ENCODE assay signal across 14 cellular contexts in the genomic region with DNA sequence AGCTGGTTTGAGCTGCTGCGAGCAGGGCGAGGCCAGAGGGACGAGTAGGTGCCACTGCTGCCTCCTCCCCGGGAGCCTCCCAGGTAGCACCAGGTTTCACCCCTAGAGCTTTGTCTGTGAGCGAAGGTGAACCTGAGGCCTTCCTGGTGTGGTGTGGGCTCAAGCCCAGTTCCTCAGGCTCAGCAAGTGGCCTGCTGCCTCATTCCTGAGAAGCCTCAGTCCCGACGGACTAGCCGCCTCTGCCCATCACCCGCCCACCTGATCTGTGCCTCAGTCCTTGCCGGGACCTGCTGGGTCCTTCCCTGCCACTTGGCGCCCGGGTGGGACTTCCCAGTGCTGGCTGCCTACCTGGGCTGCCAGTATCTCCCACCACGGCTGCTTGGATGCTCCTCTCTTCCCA. TPM values are rescaled to one million over a fixed set of nuclear protein-coding genes. Genes with fewer than 3 reads are reported as not detected.
DNase-seq lines count a peak whose midpoint lies in the region; ATAC-seq, FAIRE-seq and TF ChIP-seq lines count a peak whose summit lies in the region.
"Had no signal": no experiment of that assay in that cellular context is flagged by ENCODE, and none has a peak within 500 bp of the region (broad histone marks: within the 10 kb centered on the region; RNA-seq: fewer than 3 reads in every experiment).

No MANE protein-coding gene starts in this region.

- H2BK5ac ChIP-seq in H1 (ENCODE audit: low read depth, low read length), result peak overlapping the region; percentile 66; the same call in 1 of the 2 replicates

- TF ChIP-seq RAD21 in H1 (IDR thresholded peaks at IDR 0.05 in 1 of 2, conservative IDR thresholded peaks at IDR 0.05 in 1 of 2; ENCODE audit: low read depth in 2 of 2, low read length in 2 of 2), result no peak

- TF ChIP-seq POLR2A in H1 (IDR thresholded peaks at IDR 0.05; ENCODE audit: control extremely low read depth in 1 of 2, low read depth in 2 of 2, low read length in 2 of 2), result no peak

- no peak overlapping the region; the same call in 1 of the 2 replicates for H3K27ac ChIP-seq in H1 (ENCODE audit: low read depth, low read length)
- peak overlapping the region; percentile 56 for H3K27ac ChIP-seq in thymus (ENCODE audit: low read depth)
- H3K27ac ChIP-seq: cardiac muscle cell, SK-N-MC, thoracic aorta had no signal

- intact Hi-C loops in activated naive CD4-positive, alpha-beta T cell treated with anti-CD3 and anti-CD28 coated beads for 36 hours (cut with micrococcal nuclease), result loop anchor here (5.0 kb wide), 2 partner anchors 118 to 423 kb away; no protein-coding TSS in a partner anchor

- H3K27me3 ChIP-seq in H1 (replicated peaks in 1 of 4; ENCODE audit: control insufficient read depth in 3 of 4, extremely low read depth in 1 of 4, insufficient read depth in 3 of 4, low read length in 3 of 4) (no peaks in the 10 kb centered on the region), thymus (ENCODE audit: control insufficient read depth, insufficient read depth) (no peaks in the 10 kb centered on the region)
- H3K27me3 ChIP-seq: cardiac muscle cell had no signal

- WGBS in H1 (ENCODE audit: extremely low coverage in 1 of 2, insufficient coverage in 1 of 2, insufficient read length in 1 of 2, insufficient replicate concordance in 2 of 2, low coverage in 1 of 2, low lambda C conversion rate in 2 of 2, missing lambda C conversion rate in 1 of 2), 2 experiments, result 91% methylated on average over 12 of the region's 13 CpGs; no CpG with 5 or more reads in 1 of the 2 experiments
- 93% methylated on average over 13 of the region's 13 CpGs for WGBS in thymus

- no peak overlapping the region for H2BK15ac ChIP-seq in H1 (ENCODE audit: low read length)

- CTCF ChIA-PET in activated naive CD4-positive, alpha-beta T cell treated with anti-CD3 and anti-CD28 coated beads for 36 hours (lab: Charles Lee), result interaction anchor here (0.6 kb wide), 1 partner anchor 19 kb away, joined by 3 read pairs; no protein-coding TSS in a partner anchor
- CTCF ChIA-PET in T-cell (lab: Charles Lee), result interaction anchor here in 1 of 2 donors (0.6 kb wide), 1 partner anchor 37 kb away, joined by 4 read pairs; no protein-coding TSS in a partner anchor
- CTCF ChIA-PET in H1 (lab: Charles Lee; ENCODE audit: partially characterized antibody), result interaction anchor here (0.6 to 0.9 kb wide), 2 partner anchors 63 to 120 kb away, joined by 3 read pairs; no protein-coding TSS in a partner anchor

- TF ChIP-seq EP300 in H1 (IDR thresholded peaks at IDR 0.05; ENCODE audit: borderline replicate concordance in 1 of 2, low read depth in 2 of 2, low read length in 2 of 2), result no peak

- H3K9me3 Mint-ChIP-seq in activated naive CD4-positive, alpha-beta T cell treated with anti-CD3 and anti-CD28 coated beads for 36 hours, result peaks cover 5% of the 10 kb centered on the region
- peaks cover 0 to 4% (median 3%) of the 10 kb centered on the region in 3 donors for H3K9me3 Mint-ChIP-seq in T-cell

- H2BK12ac ChIP-seq in H1 (ENCODE audit: low read depth, low read length), result no peak overlapping the region

- H2AFZ ChIP-seq in H1 (ENCODE audit: low read length), result no peak overlapping the region

- POLR2A ChIA-PET in T-cell (lab: Charles Lee) (no interaction called here), H1 (lab: Charles Lee; ENCODE audit: partially characterized antibody) (no interaction called here)

- H2AK5ac ChIP-seq in H1 (ENCODE audit: low read depth, low read length), result no peak overlapping the region

- no peaks in the 10 kb centered on the region for H3K79me1 ChIP-seq in H1 (ENCODE audit: low read depth, low read length)

- H3K9ac ChIP-seq in H1 (replicated peaks in 1 of 4; ENCODE audit: extremely low read depth in 1 of 4, low read depth in 3 of 4, low read length in 3 of 4), result no peak overlapping the region

- H3K14ac ChIP-seq in H1 (ENCODE audit: insufficient read length), result no peak overlapping the region

- no peak overlapping the region for H3K23ac ChIP-seq in H1 (ENCODE audit: insufficient read length)

- H3K9me3 ChIP-seq in H1 (ENCODE audit: insufficient read depth in 2 of 2, low read depth in 1 of 2, low read length in 1 of 2) (0 out of 4 replicates have a peak, but pooled peaks cover 2 to 6% of the 10 kb centered on the region in 2 experiments), thymus (ENCODE audit: control insufficient read depth) (peaks cover 2% of the 10 kb centered on the region)

- H3K4me1 ChIP-seq in H1 (replicated peaks in 1 of 4; ENCODE audit: control insufficient read depth in 3 of 4, insufficient read depth in 4 of 4, low read length in 3 of 4) (peaks cover 0 to 9% (median 6%) of the 10 kb centered on the region in 4 experiments; a peak in 6 of 7 replicates), thymus (ENCODE audit: control insufficient read depth, insufficient read depth, low read length) (peaks cover 35% of the 10 kb centered on the region)

- H3K4me2 ChIP-seq in H1 (ENCODE audit: insufficient read depth in 1 of 2, low read depth in 2 of 2, low read length in 2 of 2), result no peak overlapping the region

- no peak overlapping the region for H4K5ac ChIP-seq in H1 (ENCODE audit: insufficient read length, low read depth, low read length)

- no peak overlapping the region for H4K8ac ChIP-seq in H1 (ENCODE audit: extremely low read depth, insufficient read depth, low read length)

- H3K4ac ChIP-seq in H1 (replicated peaks; ENCODE audit: insufficient read length, low read depth, low read length), result no peak overlapping the region

- peaks cover 53% of the 10 kb centered on the region for H3K4me1 Mint-ChIP-seq in activated naive CD4-positive, alpha-beta T cell treated with anti-CD3 and anti-CD28 coated beads for 36 hours (ENCODE audit: low read depth)
- peaks cover 59 to 70% (median 66%) of the 10 kb centered on the region in 3 donors for H3K4me1 Mint-ChIP-seq in T-cell

- TF ChIP-seq CTCF in H1 (IDR thresholded peaks at IDR 0.05; ENCODE audit: control extremely low read depth in 1 of 3, insufficient read depth in 1 of 3, low read depth in 1 of 3, low read length in 3 of 3), result no peak

- no peak overlapping the region for H2BK20ac ChIP-seq in H1 (ENCODE audit: low read length)

- ATAC-seq in T-cell (replicated peaks in 1 of 4), result no peak
- ATAC-seq in GM19328 (IDR thresholded peaks at IDR 0.05; ENCODE audit: unreplicated experiment), result no peak
- no peak for ATAC-seq in GM21825 (IDR thresholded peaks at IDR 0.05; ENCODE audit: unreplicated experiment)

- no peak overlapping the region for H3K18ac ChIP-seq in H1 (ENCODE audit: extremely low read depth, low read length)

- H3K79me2 ChIP-seq in H1 (ENCODE audit: control insufficient read depth in 1 of 2, insufficient read depth in 2 of 2, low read length in 2 of 2), result no peaks in the 10 kb centered on the region

- no peaks in the 10 kb centered on the region for H4K20me1 ChIP-seq in H1 (replicated peaks in 1 of 2; ENCODE audit: control insufficient read depth in 1 of 2, insufficient read depth in 2 of 2, low read length in 2 of 2)

- H4K91ac ChIP-seq in H1 (replicated peaks; ENCODE audit: insufficient read length, low read length), result no peak overlapping the region

- H3K36me3 Mint-ChIP-seq in activated naive CD4-positive, alpha-beta T cell treated with anti-CD3 and anti-CD28 coated beads for 36 hours (ENCODE audit: low read depth), result peaks cover 11% of the 10 kb centered on the region
- peaks cover 25% of the 10 kb centered on the region for H3K36me3 Mint-ChIP-seq in T-cell

- DNase-seq in activated naive CD4-positive, alpha-beta T cell treated with anti-CD3 and anti-CD28 coated beads for 36 hours, result no peak
- no peak for DNase-seq in activated naive CD4-positive, alpha-beta T cell treated with anti-CD3 and anti-CD28 coated beads, Interleukin-2, amount 50 U/mL, for 16 hours
- DNase-seq in T-cell (no peak), H1 (ENCODE audit: low read depth in 1 of 2, low spot score in 2 of 2) (no peak), DMS 273 treated with DMSO at 0.1 percent for 48 hours (lab: John Stamatoyannopoulos, UW) (no peak)
- DNase-seq: activated gamma-delta T cell, foreskin melanocyte, MV-4-11 had no signal

- no peak overlapping the region for H2BK120ac ChIP-seq in H1 (replicated peaks; ENCODE audit: low read depth, low read length)

- no peak for FAIRE-seq in H1 (lab: Jason Lieb, UNC)

- H3K56ac ChIP-seq in H1 (replicated peaks; ENCODE audit: insufficient read length, low read depth, low read length), result no peak overlapping the region

- peak overlapping the region; percentile 95 for H3K4me3 Mint-ChIP-seq in activated naive CD4-positive, alpha-beta T cell treated with anti-CD3 and anti-CD28 coated beads for 36 hours
- peak overlapping the region; percentile 98 to 100 (median 98) for H3K4me3 Mint-ChIP-seq in T-cell

- no peaks in the 10 kb centered on the region for H3K27me3 Mint-ChIP-seq in activated naive CD4-positive, alpha-beta T cell treated with anti-CD3 and anti-CD28 coated beads for 36 hours (ENCODE audit: low read depth)
- H3K27me3 Mint-ChIP-seq in T-cell, result no peaks in the 10 kb centered on the region

- H3K4me3 ChIP-seq in H1 (ENCODE audit: extremely low read depth in 1 of 4, insufficient read depth in 2 of 4, low read depth in 3 of 4, low read length in 4 of 4) (no peak overlapping the region), thymus (ENCODE audit: low read length) (peak overlapping the region; percentile 85)
- H3K4me3 ChIP-seq: cardiac muscle cell, SK-N-MC had no signal

- no peaks in the 10 kb centered on the region; the same call in 1 of the 2 replicates for H3K23me2 ChIP-seq in H1 (ENCODE audit: low read depth, low read length)

- H3K36me3 ChIP-seq in H1 (ENCODE audit: control insufficient read depth in 2 of 4, insufficient read depth in 4 of 4, low read length in 3 of 4) (no peaks in the 10 kb centered on the region), thymus (ENCODE audit: control insufficient read depth, insufficient read depth) (peaks cover 22% of the 10 kb centered on the region)
- H3K36me3 ChIP-seq: cardiac muscle cell, thoracic aorta had no signal

- H3K27ac Mint-ChIP-seq in activated naive CD4-positive, alpha-beta T cell treated with anti-CD3 and anti-CD28 coated beads for 36 hours, result peak overlapping the region; percentile 81
- H3K27ac Mint-ChIP-seq in T-cell, result peak overlapping the region; percentile 87 to 97

RNA-seq across cellular contexts. Expression of a gene that starts 1.7 kb away (rescaled TPM):
- 10 to 100 TPM; 14.4 TPM for total RNA-seq in activated naive CD4-positive, alpha-beta T cell treated with anti-CD3 and anti-CD28 coated beads for 36 hours
- total RNA-seq in T-cell, result 100 to 1,000 TPM in 3 of 5 donors, 10 to 100 TPM in 2; 75.6 to 178 (median 160) TPM
- total RNA-seq in H1 (2021; fragmentation: NEBNext Ultra II Directional; extraction: Animal tissue kit (Norgen Biotek cat#: 25700)), result 0.20 and 0.21 TPM in 2 replicates
- polyA plus RNA-seq in H1 (2011; rRNA removed) (0.18 and 0.25 TPM in 2 replicates), thymus (11.9 TPM)
- polyA plus RNA-seq in H1 (2011; cell fraction: cytosol; rRNA removed), result 0.26 TPM
- polyA plus RNA-seq in H1 (2011; cell fraction: nucleus; rRNA removed), result 0.76 TPM
- polyA plus RNA-seq in H1 (2012, experiment 1 of 2), result 0.31 to 0.40 TPM (median 0.34 TPM) in 4 replicates
- polyA plus RNA-seq in H1 (2012, experiment 2 of 2), result 0.08 TPM
- 0.06 TPM for polyA plus RNA-seq in H1 (2013, experiment 1 of 2)
- 0.04 TPM for polyA plus RNA-seq in H1 (2013, experiment 2 of 2)
- 0.20 and 0.25 TPM in 2 replicates for polyA minus RNA-seq in H1 (2011; rRNA and poly(A)+ RNA removed)
- 0.29 TPM for polyA minus RNA-seq in H1 (2011; cell fraction: cytosol; rRNA and poly(A)+ RNA removed)
- 0.30 TPM for polyA minus RNA-seq in H1 (2011; cell fraction: nucleus; rRNA and poly(A)+ RNA removed)

RNA-seq across cellular contexts. Expression of a gene that starts 35.9 kb away (rescaled TPM):
- 10 to 100 TPM; 14.0 to 14.1 TPM for total RNA-seq in activated naive CD4-positive, alpha-beta T cell treated with anti-CD3 and anti-CD28 coated beads for 36 hours
- 1 to 10 TPM; 6.3 to 9.4 (median 8.5) TPM for total RNA-seq in T-cell
- total RNA-seq in H1 (2021; fragmentation: NEBNext Ultra II Directional; extraction: Animal tissue kit (Norgen Biotek cat#: 25700)), result 10.9 and 11.4 TPM in 2 replicates
- polyA plus RNA-seq in H1 (2011; rRNA removed), result 4.4 and 6.1 TPM in 2 replicates
- polyA plus RNA-seq in H1 (2011; cell fraction: cytosol; rRNA removed), result 3.9 TPM
- polyA plus RNA-seq in H1 (2011; cell fraction: nucleus; rRNA removed), result 13.0 TPM
- 6.0 to 7.5 TPM (median 6.9 TPM) in 4 replicates for polyA plus RNA-seq in H1 (2012, experiment 1 of 2)
- polyA plus RNA-seq in H1 (2012, experiment 2 of 2), result 3.7 TPM
- polyA plus RNA-seq in H1 (2013, experiment 1 of 2), result 7.0 TPM
- 6.7 TPM for polyA plus RNA-seq in H1 (2013, experiment 2 of 2)
- 6.8 and 7.2 TPM in 2 replicates for polyA minus RNA-seq in H1 (2011; rRNA and poly(A)+ RNA removed)
- 9.0 TPM for polyA minus RNA-seq in H1 (2011; cell fraction: cytosol; rRNA and poly(A)+ RNA removed)
- 11.1 TPM for polyA minus RNA-seq in H1 (2011; cell fraction: nucleus; rRNA and poly(A)+ RNA removed)
- 2.9 TPM for polyA plus RNA-seq in thymus

Comparison
In these comparisons a context has a peak if more than half of its experiments do, and no peak if none do; other contexts are left out.
1. RNA of a gene that starts 1.7 kb away (total RNA-seq): 75.6 to 178 TPM in T-cell and 14.4 TPM in activated naive CD4-positive, alpha-beta T cell treated with anti-CD3 and anti-CD28 coated beads for 36 hours; 0.20 to 0.21 TPM in H1; every median in the first group is over 10 times any median in the second.